1 cellular context compared by ENCODE assay signal in the genomic region with DNA sequence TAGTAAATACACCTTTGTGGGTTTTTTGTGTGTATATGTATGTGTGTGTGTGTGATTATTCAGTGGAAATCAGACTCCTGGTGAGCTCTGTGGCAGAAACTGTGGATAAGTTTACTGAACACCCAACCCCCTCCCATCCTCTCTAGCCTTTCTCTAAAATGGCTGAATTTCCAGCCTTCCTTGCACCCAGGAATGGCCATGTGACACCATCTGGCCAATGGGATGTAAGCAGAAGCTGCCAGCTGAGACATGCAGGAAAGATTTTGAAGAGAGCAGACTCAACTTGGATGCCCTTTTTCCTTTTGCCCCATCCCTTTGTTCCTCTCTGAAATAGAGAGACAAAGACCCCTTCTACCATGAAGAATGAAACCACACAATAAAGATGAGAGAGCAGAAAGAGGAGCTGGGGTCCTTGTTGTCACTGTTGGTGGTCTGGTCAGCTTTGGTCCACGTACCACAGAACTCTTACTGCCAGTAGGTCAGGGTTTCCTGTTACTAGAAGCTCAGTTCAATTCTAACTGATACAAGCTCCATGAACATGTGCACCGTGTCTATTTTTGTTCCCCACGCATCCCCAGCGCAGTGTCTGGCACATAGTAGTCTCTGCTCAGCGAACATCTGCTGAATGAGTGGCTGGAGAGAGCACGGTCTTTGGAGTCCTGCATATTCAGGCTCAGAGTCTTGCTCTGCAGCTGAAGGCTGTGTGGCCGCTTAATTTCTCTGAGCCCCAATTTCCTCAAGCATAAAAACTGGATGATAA.
TF ChIP-seq lines count a peak whose summit lies in the region.

No MANE protein-coding gene starts in this region.

TF ChIP-seq in K562, 482 proteins besides CTCF, POLR2A, EP300 and RAD21:
- TF ChIP-seq, protein P1, sequence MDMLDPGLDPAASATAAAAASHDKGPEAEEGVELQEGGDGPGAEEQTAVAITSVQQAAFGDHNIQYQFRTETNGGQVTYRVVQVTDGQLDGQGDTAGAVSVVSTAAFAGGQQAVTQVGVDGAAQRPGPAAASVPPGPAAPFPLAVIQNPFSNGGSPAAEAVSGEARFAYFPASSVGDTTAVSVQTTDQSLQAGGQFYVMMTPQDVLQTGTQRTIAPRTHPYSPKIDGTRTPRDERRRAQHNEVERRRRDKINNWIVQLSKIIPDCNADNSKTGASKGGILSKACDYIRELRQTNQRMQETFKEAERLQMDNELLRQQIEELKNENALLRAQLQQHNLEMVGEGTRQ (CRISPR knock-in tag; IDR thresholded peaks at IDR 0.05) = peak; percentile 54; the same call in 1 of the 2 replicates
- TF ChIP-seq, protein P2, sequence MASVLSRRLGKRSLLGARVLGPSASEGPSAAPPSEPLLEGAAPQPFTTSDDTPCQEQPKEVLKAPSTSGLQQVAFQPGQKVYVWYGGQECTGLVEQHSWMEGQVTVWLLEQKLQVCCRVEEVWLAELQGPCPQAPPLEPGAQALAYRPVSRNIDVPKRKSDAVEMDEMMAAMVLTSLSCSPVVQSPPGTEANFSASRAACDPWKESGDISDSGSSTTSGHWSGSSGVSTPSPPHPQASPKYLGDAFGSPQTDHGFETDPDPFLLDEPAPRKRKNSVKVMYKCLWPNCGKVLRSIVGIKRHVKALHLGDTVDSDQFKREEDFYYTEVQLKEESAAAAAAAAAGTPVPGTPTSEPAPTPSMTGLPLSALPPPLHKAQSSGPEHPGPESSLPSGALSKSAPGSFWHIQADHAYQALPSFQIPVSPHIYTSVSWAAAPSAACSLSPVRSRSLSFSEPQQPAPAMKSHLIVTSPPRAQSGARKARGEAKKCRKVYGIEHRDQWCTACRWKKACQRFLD (CRISPR knock-in tag; IDR thresholded peaks at IDR 0.05) = no peak
